In genomic region chr1:112716133-112716720, GRCh38 we compare ENCODE assay signal across 8 cellular contexts. TPM values are rescaled to one million over a fixed set of nuclear protein-coding genes. Genes with fewer than 3 reads are reported as not detected.
DNase-seq lines count a peak whose midpoint lies in the region; ATAC-seq and TF ChIP-seq lines count a peak whose summit lies in the region.

No MANE protein-coding gene starts in this region.

- DNase-seq in NCI-H2171 treated with DMSO at 0.1 percent for 48 hours (lab: John Stamatoyannopoulos, UW) (peak; percentile 85), cardiac fibroblast (ENCODE audit: low read depth in 2 of 2) (peak; percentile 95), inferior parietal cortex (ENCODE audit: extremely low spot score) (peak; percentile 97), smooth muscle cell (lab: John Stamatoyannopoulos, UW; ENCODE audit: unreplicated experiment) (peak; percentile 55)

- no peak overlapping the region for H3K27ac ChIP-seq in smooth muscle cell (ENCODE audit: low read depth)

- peak overlapping the region; percentile 84 for H2AFZ ChIP-seq in smooth muscle cell (ENCODE audit: low read depth)

- WGBS in smooth muscle cell (ENCODE audit: low lambda C conversion rate) = 18% methylated on average over 13 of the region's 13 CpGs

- no peaks in the 10 kb centered on the region for H3K79me2 ChIP-seq in smooth muscle cell (ENCODE audit: low read depth)

- H3K4me1 ChIP-seq in ES-I3 (ENCODE audit: insufficient read depth, low read length) (peaks cover 28% of the 10 kb centered on the region), smooth muscle cell (ENCODE audit: low read depth) (peaks cover 11% of the 10 kb centered on the region)

- H3K9ac ChIP-seq in ES-I3 (ENCODE audit: low read depth, low read length) (peak overlapping the region; percentile 47; the same call in 1 of the 2 replicates), smooth muscle cell (ENCODE audit: low read depth) (no peak overlapping the region)

- no peaks in the 10 kb centered on the region for H4K20me1 ChIP-seq in smooth muscle cell (ENCODE audit: low read depth)

- H3K4me3 ChIP-seq in WI38 (ENCODE audit: low read depth, low read length) = peak overlapping the region; percentile 69
- H3K4me3 ChIP-seq in cardiac fibroblast (replicated peaks in 1 of 2; ENCODE audit: low read depth in 2 of 2, low read length in 2 of 2) = peak overlapping the region; percentile 58 to 65
- peak overlapping the region; percentile 61 for H3K4me3 ChIP-seq in smooth muscle cell

- peak; percentile 90 for TF ChIP-seq CTCF in WI38 (IDR thresholded peaks at IDR 0.05; ENCODE audit: low read depth, low read length)
- TF ChIP-seq CTCF in cardiac fibroblast (IDR thresholded peaks at IDR 0.05; ENCODE audit: low read depth, low read length) = peak; percentile 93
- TF ChIP-seq CTCF in smooth muscle cell (IDR thresholded peaks at IDR 0.05; ENCODE audit: borderline replicate concordance, insufficient read depth, poor library complexity, severe bottlenecking) = peak; percentile 93

- no peaks in the 10 kb centered on the region for H3F3A ChIP-seq in smooth muscle cell (ENCODE audit: low read depth)

- no peaks in the 10 kb centered on the region for H3K9me3 ChIP-seq in ES-I3 (ENCODE audit: control insufficient read depth, insufficient read depth, low read length)
- no peaks in the 10 kb centered on the region for H3K9me3 ChIP-seq in smooth muscle cell (replicated peaks; ENCODE audit: low read depth)

- ATAC-seq in HG02852 (IDR thresholded peaks at IDR 0.05; ENCODE audit: unreplicated experiment) = peak; percentile 30
- no peak for ATAC-seq in HG02763 (IDR thresholded peaks at IDR 0.05; ENCODE audit: unreplicated experiment)

- peaks cover 6% of the 10 kb centered on the region for H3K27me3 ChIP-seq in smooth muscle cell (ENCODE audit: low read depth)

- H3K4me2 ChIP-seq in smooth muscle cell = peak overlapping the region; percentile 87

- H3K36me3 ChIP-seq in ES-I3 (ENCODE audit: insufficient read depth, low read length) (no peaks in the 10 kb centered on the region), smooth muscle cell (ENCODE audit: low read depth) (no peaks in the 10 kb centered on the region)

RNA-seq across cellular contexts. Expression of gene PPM1J, which starts 1.1 kb away (rescaled TPM):
- 0.40 and 1.2 TPM in 2 replicates for total RNA-seq in smooth muscle cell
- 4.7 and 5.2 TPM in 2 replicates for polyA plus RNA-seq in smooth muscle cell

RNA-seq across cellular contexts. Expression of gene RHOC, which starts 9.3 kb away (rescaled TPM):
- 270 and 303 TPM in 2 replicates for total RNA-seq in smooth muscle cell
- 518 and 596 TPM in 2 replicates for polyA plus RNA-seq in smooth muscle cell

RNA-seq across cellular contexts. Expression of gene MOV10, which starts 41.8 kb away (rescaled TPM):
- 36.9 and 40.4 TPM in 2 replicates for total RNA-seq in smooth muscle cell
- polyA plus RNA-seq in smooth muscle cell = 56.8 and 60.6 TPM in 2 replicates
